Comparison of ENCODE assay signal across 8 cellular contexts in the genomic region with DNA sequence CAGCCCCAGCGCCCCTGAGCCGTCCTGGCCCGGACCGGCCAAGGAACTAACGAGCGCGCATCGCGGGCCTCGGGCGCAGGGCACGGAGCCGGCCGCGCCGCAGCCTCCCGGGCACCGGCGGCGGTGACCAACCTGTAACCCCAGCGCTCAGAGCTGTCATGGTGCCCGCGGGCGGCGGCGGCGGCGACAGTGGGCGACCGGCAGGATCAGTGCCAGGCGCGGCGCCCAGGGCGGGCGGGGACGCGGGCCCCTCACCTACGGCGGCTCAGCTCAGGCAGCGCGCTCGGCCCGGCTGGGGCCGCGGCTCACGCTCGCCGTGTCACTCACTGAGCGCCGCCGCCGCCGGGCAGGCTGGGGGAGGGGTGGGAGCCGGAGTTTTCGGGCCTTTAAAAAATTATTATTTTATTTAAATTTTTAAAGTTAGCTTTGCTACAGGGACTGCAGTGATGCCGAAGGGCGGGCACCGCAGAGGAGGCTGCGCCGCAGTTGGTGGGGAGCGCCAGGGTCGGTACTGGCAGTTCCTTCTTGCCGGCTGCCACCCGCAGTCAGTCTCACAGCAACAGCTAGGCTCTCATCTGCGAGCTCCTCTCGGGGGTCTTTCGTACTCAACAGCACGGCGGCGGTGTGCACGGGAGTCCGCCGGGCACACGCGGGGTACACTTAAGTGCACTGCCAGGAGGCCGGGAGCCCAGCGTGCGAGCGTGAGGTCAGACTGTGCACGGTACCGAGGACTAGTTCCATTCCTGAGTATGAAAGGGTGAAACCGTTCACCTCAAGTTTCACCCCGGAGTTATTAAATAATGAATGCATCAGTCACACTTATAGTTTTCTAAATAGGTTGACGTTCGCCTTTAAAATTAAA. TPM values are rescaled to one million over a fixed set of nuclear protein-coding genes. Genes with fewer than 3 reads are reported as not detected.
A peak's percentile ranks its signal among the peaks of the same experiment; 100 is the strongest.
DNase-seq lines count a peak whose midpoint lies in the region; ATAC-seq and TF ChIP-seq lines count a peak whose summit lies in the region.

TSS of gene NALCN (minus strand) at position 328 of the 862 bp plus-strand sequence. CDS start 17,382 bp downstream, outside the sequence.

- no TSS peak for BruUV-seq in IMR-90 (replicated peaks; lab: Mats Ljungman, UMichigan)

- H3K9ac ChIP-seq in IMR-90 (ENCODE audit: low read depth, low read length) = peak within 1 kb of the TSS; percentile 49; the same call in 1 of the 2 replicates

- H3K4me3 ChIP-seq in CD4-positive, alpha-beta memory T cell (ENCODE audit: low read length in 2 of 2) = no peak within 1 kb of the TSS
- H3K4me3 ChIP-seq in IMR-90 (ENCODE audit: insufficient read depth, low read depth, low read length) = peak within 1 kb of the TSS; percentile 65

- H3K9me3 Mint-ChIP-seq in CD4-positive, alpha-beta memory T cell = peaks cover 0 to 11% (median 0%) of the 10 kb centered on the region in 8 donors
- H3K9me3 Mint-ChIP-seq in brain = peaks cover 0 to 3% (median 0%) of the 10 kb centered on the region in 5 experiments
- no peaks in the 10 kb centered on the region for H3K9me3 Mint-ChIP-seq in stimulated activated effector memory CD8-positive, alpha-beta T cell treated with anti-CD3 and anti-CD28 coated beads, Interleukin-12 subunit alpha, Interleukin-12 subunit beta, amount 100 ng/mL, for 72 hours
- no peaks in the 10 kb centered on the region for H3K9me3 Mint-ChIP-seq in effector memory CD8-positive, alpha-beta T cell

- TF ChIP-seq RAD21 in IMR-90 (IDR thresholded peaks at IDR 0.05; ENCODE audit: low read length) = no peak

- peak within 1 kb of the TSS; percentile 66 for H3K4ac ChIP-seq in IMR-90 (ENCODE audit: low read depth, low read length)

- peak within 1 kb of the TSS; percentile 42 to 65; a peak in 3 of 4 replicates for H4K8ac ChIP-seq in IMR-90 (ENCODE audit: low read depth in 2 of 2, low read length in 2 of 2)

- no peaks in the 10 kb centered on the region for H3K36me3 ChIP-seq in CD4-positive, alpha-beta memory T cell (ENCODE audit: insufficient read depth, low read length)
- H3K36me3 ChIP-seq in IMR-90 (ENCODE audit: control insufficient read depth, insufficient read depth, low read length) = no peaks in the 10 kb centered on the region

- 1% methylated on average over 23 of the region's 85 CpGs; no CpG with 5 or more reads in 1 of the 2 experiments for WGBS in IMR-90 (ENCODE audit: extremely low coverage in 2 of 2, insufficient read length in 1 of 2), 2 experiments

- H3K4me1 ChIP-seq in CD4-positive, alpha-beta memory T cell (ENCODE audit: insufficient read depth, low read length) = no peaks in the 10 kb centered on the region
- peaks cover 2% of the 10 kb centered on the region; the same call in 1 of the 2 replicates for H3K4me1 ChIP-seq in IMR-90 (ENCODE audit: control insufficient read depth, insufficient read depth, low read length)

- peak within 1 kb of the TSS; percentile 77 for H2BK120ac ChIP-seq in IMR-90 (ENCODE audit: low read depth, low read length)

- POLR2A ChIA-PET in CD4-positive, alpha-beta memory T cell (lab: Charles Lee; ENCODE audit: partially characterized antibody) = no interaction called here
- POLR2A ChIA-PET in IMR-90 (lab: Charles Lee; ENCODE audit: unreplicated experiment) = interaction anchor here (0.6 kb wide), 1 partner anchor 79 kb away, joined by 3 read pairs; no protein-coding TSS in a partner anchor

- no peak for DNase-seq in CD4-positive, alpha-beta memory T cell
- no peak for DNase-seq in IMR-90
- peak; percentile 24 for DNase-seq in iris pigment epithelial cell (ENCODE audit: low read depth)
- DNase-seq in stimulated activated effector memory CD8-positive, alpha-beta T cell treated with anti-CD3 and anti-CD28 coated beads, Interleukin-12 subunit alpha, Interleukin-12 subunit beta, amount 100 ng/mL, for 72 hours (ENCODE audit: low spot score in 2 of 2) = no peak
- no peak for DNase-seq in effector memory CD8-positive, alpha-beta T cell
- no peak for DNase-seq in mesenteric fat pad (ENCODE audit: low spot score)

- H2AK5ac ChIP-seq in IMR-90 (ENCODE audit: low read depth, low read length) = peak within 1 kb of the TSS; percentile 49; the same call in 1 of the 2 replicates

- H2BK15ac ChIP-seq in IMR-90 (ENCODE audit: low read depth, low read length) = no peak within 1 kb of the TSS; the same call in 2 of the 3 replicates

- H2BK20ac ChIP-seq in IMR-90 (ENCODE audit: low read depth, low read length) = peak within 1 kb of the TSS; percentile 8

- H3K79me1 ChIP-seq in IMR-90 (ENCODE audit: low read depth in 1 of 2, low read length in 2 of 2) = no peaks in the 10 kb centered on the region

- H3K23ac ChIP-seq in IMR-90 (ENCODE audit: low read depth, low read length) = no peak within 1 kb of the TSS; the same call in none of the 2 replicates

- H2BK5ac ChIP-seq in IMR-90 (ENCODE audit: low read depth, low read length, poor library complexity, severe bottlenecking) = peak within 1 kb of the TSS; percentile 44

- peaks cover 28 to 38% of the 10 kb centered on the region in 2 donors for H3K27me3 Mint-ChIP-seq in CD4-positive, alpha-beta memory T cell
- peaks cover 22% of the 10 kb centered on the region for H3K27me3 Mint-ChIP-seq in brain
- peaks cover 17 to 52% of the 10 kb centered on the region in 2 donors for H3K27me3 Mint-ChIP-seq in effector memory CD8-positive, alpha-beta T cell

- peak within 1 kb of the TSS; percentile 47; the same call in 1 of the 2 replicates for H4K91ac ChIP-seq in IMR-90 (ENCODE audit: insufficient read depth, low read depth, low read length)

- no peak within 1 kb of the TSS for H4K5ac ChIP-seq in IMR-90 (ENCODE audit: low read depth, low read length)

- H3K4me1 Mint-ChIP-seq in CD4-positive, alpha-beta memory T cell = peaks cover 0 to 8% (median 1%) of the 10 kb centered on the region in 4 donors
- peaks cover 10% of the 10 kb centered on the region for H3K4me1 Mint-ChIP-seq in brain
- no peaks in the 10 kb centered on the region for H3K4me1 Mint-ChIP-seq in stimulated activated effector memory CD8-positive, alpha-beta T cell treated with anti-CD3 and anti-CD28 coated beads, Interleukin-12 subunit alpha, Interleukin-12 subunit beta, amount 100 ng/mL, for 72 hours
- H3K4me1 Mint-ChIP-seq in effector memory CD8-positive, alpha-beta T cell (ENCODE audit: low read depth in 2 of 2) = no peaks in the 10 kb centered on the region

- peak within 1 kb of the TSS; percentile 24 for H3K18ac ChIP-seq in IMR-90 (ENCODE audit: low read depth, low read length)

- ATAC-seq in IMR-90 (ENCODE audit: low read depth) (peak; percentile 92), GM19351 (IDR thresholded peaks at IDR 0.05; ENCODE audit: unreplicated experiment) (no peak)
- ATAC-seq in stimulated activated effector memory CD8-positive, alpha-beta T cell treated with anti-CD3 and anti-CD28 coated beads, Interleukin-12 subunit alpha, Interleukin-12 subunit beta, amount 100 ng/mL, for 72 hours = peak; percentile 55
- no peak for ATAC-seq in effector memory CD8-positive, alpha-beta T cell (replicated peaks)

- TF ChIP-seq POLR2A in IMR-90 (IDR thresholded peaks at IDR 0.05; ENCODE audit: low read depth, low read length) = no peak

- intact Hi-C loops in CD4-positive, alpha-beta memory T cell (cut with micrococcal nuclease) = no loop called here
- intact Hi-C loops in IMR-90 (cut with micrococcal nuclease) = loop anchor here (5.0 kb wide), 2 partner anchors 36 to 264 kb away; partner anchors contain the start of gene ITGBL1

- no peaks in the 10 kb centered on the region for H3K9me3 ChIP-seq in CD4-positive, alpha-beta memory T cell (ENCODE audit: control insufficient read depth in 1 of 2, low read length in 2 of 2)
- H3K9me3 ChIP-seq in IMR-90 (ENCODE audit: control insufficient read depth, insufficient read depth, low read length) = no peaks in the 10 kb centered on the region

- dilution Hi-C loops in IMR-90 (cut with HindIII; ENCODE audit: low sequenced_read_pairs, unreplicated experiment) = no loop called here

- no peak within 1 kb of the TSS for H3K27ac ChIP-seq in CD4-positive, alpha-beta memory T cell (ENCODE audit: low read depth, low read length)
- peak within 1 kb of the TSS; percentile 20; the same call in 1 of the 2 replicates for H3K27ac ChIP-seq in IMR-90 (ENCODE audit: insufficient read depth, low read length)

- 0 out of 2 replicates have a peak within 1 kb of the TSS, but pooled peaks have one; percentile 48 for H3K14ac ChIP-seq in IMR-90 (replicated peaks; ENCODE audit: low read depth, low read length)

- no peaks in the 10 kb centered on the region for H3K36me3 Mint-ChIP-seq in CD4-positive, alpha-beta memory T cell
- H3K36me3 Mint-ChIP-seq in brain = no peaks in the 10 kb centered on the region
- no peaks in the 10 kb centered on the region for H3K36me3 Mint-ChIP-seq in stimulated activated effector memory CD8-positive, alpha-beta T cell treated with anti-CD3 and anti-CD28 coated beads, Interleukin-12 subunit alpha, Interleukin-12 subunit beta, amount 100 ng/mL, for 72 hours
- H3K36me3 Mint-ChIP-seq in effector memory CD8-positive, alpha-beta T cell (ENCODE audit: insufficient read depth) = no peaks in the 10 kb centered on the region

- no peak within 1 kb of the TSS for H3K56ac ChIP-seq in IMR-90 (ENCODE audit: extremely low read depth, insufficient read depth, low read length)

- peak within 1 kb of the TSS; percentile 85 for H2AK9ac ChIP-seq in IMR-90 (replicated peaks; ENCODE audit: low read depth, low read length, poor library complexity)

- H3K9me1 ChIP-seq in IMR-90 (ENCODE audit: insufficient read depth, low read length) = no peaks in the 10 kb centered on the region

- H3K4me3 Mint-ChIP-seq in CD4-positive, alpha-beta memory T cell = peak within 1 kb of the TSS; percentile 0 to 77 (median 56)
- H3K4me3 Mint-ChIP-seq in brain = peak within 1 kb of the TSS; percentile 85 to 89 (median 88)
- no peak within 1 kb of the TSS for H3K4me3 Mint-ChIP-seq in stimulated activated effector memory CD8-positive, alpha-beta T cell treated with anti-CD3 and anti-CD28 coated beads, Interleukin-12 subunit alpha, Interleukin-12 subunit beta, amount 100 ng/mL, for 72 hours
- H3K4me3 Mint-ChIP-seq in effector memory CD8-positive, alpha-beta T cell = peak within 1 kb of the TSS in 1 of 2 donors; percentile 54

- H3K27me3 ChIP-seq in CD4-positive, alpha-beta memory T cell (ENCODE audit: insufficient read depth, low read length) = peaks cover 7% of the 10 kb centered on the region
- no peaks in the 10 kb centered on the region for H3K27me3 ChIP-seq in IMR-90 (ENCODE audit: control insufficient read depth, insufficient read depth, low read length)

- in situ Hi-C loops in IMR-90 (cut with MboI; ENCODE audit: low sequenced_read_pairs) = no loop called here

- CTCF ChIA-PET in CD4-positive, alpha-beta memory T cell (lab: Charles Lee; ENCODE audit: partially characterized antibody) = no interaction called here
- CTCF ChIA-PET in IMR-90 (lab: Yijun Ruan, JAX) = no interaction called here

- H4K20me1 ChIP-seq in IMR-90 (ENCODE audit: insufficient read depth, low read length) = no peaks in the 10 kb centered on the region

- H2AFZ ChIP-seq in IMR-90 (replicated peaks; ENCODE audit: low read length, poor library complexity) = peak within 1 kb of the TSS; percentile 98

- TF ChIP-seq CTCF in IMR-90 (conservative IDR thresholded peaks at IDR 0.05; ENCODE audit: low read depth, low read length) (no peak), brain (conservative IDR thresholded peaks at IDR 0.05) (no peak)

- H3K27ac Mint-ChIP-seq in CD4-positive, alpha-beta memory T cell = no peak within 1 kb of the TSS
- peak within 1 kb of the TSS; percentile 47 to 86 (median 57) for H3K27ac Mint-ChIP-seq in brain
- H3K27ac Mint-ChIP-seq in stimulated activated effector memory CD8-positive, alpha-beta T cell treated with anti-CD3 and anti-CD28 coated beads, Interleukin-12 subunit alpha, Interleukin-12 subunit beta, amount 100 ng/mL, for 72 hours = no peak within 1 kb of the TSS
- H3K27ac Mint-ChIP-seq in effector memory CD8-positive, alpha-beta T cell = no peak within 1 kb of the TSS

- peak within 1 kb of the TSS; percentile 93 for H3K4me2 ChIP-seq in IMR-90 (ENCODE audit: low read depth, low read length)

RNA-seq across cellular contexts. Expression of gene NALCN, which starts in this region (rescaled TPM):
- total RNA-seq in CD4-positive, alpha-beta memory T cell = not detected
- not detected for polyA plus RNA-seq in CD4-positive, alpha-beta memory T cell
- total RNA-seq in IMR-90 (2012; rRNA removed) = 4.8 and 5.6 TPM in 2 replicates
- 2.0 and 2.9 TPM in 2 replicates for polyA plus RNA-seq in IMR-90 (2012; rRNA removed)
- polyA plus RNA-seq in IMR-90 (2012; cell fraction: cytosol; rRNA removed) = 0.99 and 1.1 TPM in 2 replicates
- polyA plus RNA-seq in IMR-90 (2012; cell fraction: nucleus; rRNA removed; ENCODE audit: low replicate concordance) = 1.0 and 2.3 TPM in 2 replicates
- 8.1 TPM for polyA plus RNA-seq in brain (ENCODE audit: insufficient read depth, low read depth, low replicate concordance)
- 0.19 TPM for total RNA-seq in mesenteric fat pad

Comparison
In these comparisons a context has a peak if more than half of its experiments do, and no peak if none do; other contexts are left out.
1. H3K27ac Mint-ChIP-seq: peak in brain (5 of 5); none in CD4-positive, alpha-beta memory T cell (0 of 7), stimulated activated effector memory CD8-positive, alpha-beta T cell treated with anti-CD3 and anti-CD28 coated beads, Interleukin-12 subunit alpha, Interleukin-12 subunit beta, amount 100 ng/mL, for 72 hours (single experiment) and effector memory CD8-positive, alpha-beta T cell (0 of 2).
2. ATAC-seq: peak in IMR-90 (single experiment) and stimulated activated effector memory CD8-positive, alpha-beta T cell treated with anti-CD3 and anti-CD28 coated beads, Interleukin-12 subunit alpha, Interleukin-12 subunit beta, amount 100 ng/mL, for 72 hours (single experiment); none in effector memory CD8-positive, alpha-beta T cell (single experiment) and GM19351 (single experiment).